ENCODE assay signal across 12 cellular contexts in genomic region chr13:67062160-67062559, GRCh38.
"Had no signal": no experiment of that assay in that cellular context is flagged by ENCODE, and none has a peak within 500 bp of the region (broad histone marks: within the 10 kb centered on the region; RNA-seq: fewer than 3 reads in every experiment).

No MANE protein-coding gene starts in this region.

- ATAC-seq: activated CD4-positive, CD25-positive, alpha-beta regulatory T cell treated with anti-CD3 and anti-CD28 coated beads, Interleukin-2, amount 50 U/mL, for 24 hours; stimulated activated naive B cell treated with anti-CD40 and anti-IgM and Interleukin-4, amounts not matched to agents 10 μg/mL and 1 μg/mL and 100 μg/mL, for 72 hours; T-cell had no signal

- H3K36me3 ChIP-seq: ascending aorta, breast epithelium had no signal

- DNase-seq: activated naive CD4-positive, alpha-beta T cell; activated naive CD8-positive, alpha-beta T cell treated with anti-CD3 and anti-CD28 coated beads, Interleukin-2, amount 10 ng/mL, durations not matched to agents 7 days and 5 days; dermis blood vessel endothelial cell; erythroblast; SK-N-SH; stimulated activated CD4-positive, alpha-beta T cell treated with anti-CD3 and anti-CD28 coated beads, Interleukin-4, amount 100 ng/mL, for 1 hour; stimulated activated naive B cell treated with anti-CD40 and anti-IgM and Interleukin-4, amounts not matched to agents 10 μg/mL and 1 μg/mL and 100 μg/mL, for 72 hours; T-cell; T-helper 9 cell had no signal

- H3K27ac ChIP-seq: ascending aorta, breast epithelium had no signal

- H3K4me3 ChIP-seq: ascending aorta, breast epithelium had no signal

- H3K4me1 ChIP-seq: ascending aorta, breast epithelium had no signal

- H3K4me2 ChIP-seq: SK-N-SH had no signal

- H3K9ac ChIP-seq: SK-N-SH had no signal

- H3K9me3 ChIP-seq: ascending aorta, breast epithelium, SK-N-SH had no signal

- H3K27me3 ChIP-seq: ascending aorta, breast epithelium had no signal
